In the genomic region with DNA sequence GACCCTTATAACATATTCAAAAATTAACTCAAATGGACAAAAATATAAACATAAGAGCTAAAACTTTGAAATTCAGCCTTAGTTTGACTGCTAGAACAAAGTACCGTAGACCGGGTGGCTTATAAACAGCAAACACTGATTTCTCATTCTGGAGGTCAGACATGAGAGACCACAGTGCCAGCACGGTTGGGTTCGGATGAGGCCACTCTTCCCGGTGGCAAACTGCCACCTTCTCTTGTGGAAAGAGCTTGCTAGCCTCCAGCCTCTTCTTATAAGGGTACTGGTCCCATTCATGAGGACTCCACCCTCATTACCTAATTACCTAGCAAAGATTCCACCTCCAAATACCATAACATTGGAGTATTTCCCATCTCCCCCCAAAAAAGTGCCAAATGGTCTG, we compare ENCODE assay signal across 16 cellular contexts.
"Had no signal": no experiment of that assay in that cellular context is flagged by ENCODE, and none has a peak within 500 bp of the region (broad histone marks: within the 10 kb centered on the region; RNA-seq: fewer than 3 reads in every experiment).

No MANE protein-coding gene starts in this region.

- H3K27me3 ChIP-seq: body of pancreas, suprapubic skin had no signal

- H3K4me1 ChIP-seq: body of pancreas, suprapubic skin had no signal

- H3K9me3 ChIP-seq: body of pancreas, suprapubic skin had no signal

- H3K36me3 ChIP-seq: suprapubic skin had no signal

- H3K4me3 ChIP-seq: body of pancreas, lung, SK-N-MC, skin epidermis, suprapubic skin had no signal

- H3K27ac ChIP-seq: body of pancreas, SK-N-MC, skin epidermis, suprapubic skin had no signal

- DNase-seq: activated CD4-positive, alpha-beta T cell treated with anti-CD3 and anti-CD28 coated beads for 36 hours; activated CD4-positive, alpha-beta T cell treated with anti-CD3 and anti-CD28 coated beads, Interleukin-2, amount 50 U/mL, for 48 hours; activated CD8-positive, alpha-beta memory T cell treated with anti-CD3 and anti-CD28 coated beads, Interleukin-2, amount 10 ng/mL, durations not matched to agents 7 days and 5 days; activated naive CD4-positive, alpha-beta T cell treated with Interleukin-2 at 50 U/mL for 16 hours; activated naive CD8-positive, alpha-beta T cell treated with anti-CD3 and anti-CD28 coated beads, Interleukin-2, amount 10 ng/mL, durations not matched to agents 7 days and 5 days; activated T-cell treated with anti-CD3 and anti-CD28 coated beads, Interleukin-2, amount 50 U/mL, for 1 hour; body of pancreas; central memory CD4-positive, alpha-beta T cell; cortex of kidney; effector CD4-positive, alpha-beta T cell; retina; stimulated activated naive CD8-positive, alpha-beta T cell treated with anti-CD3 and anti-CD28 coated beads, Interleukin-15, Interleukin-2, amounts not matched to agents 100 U/mL and 50 U/mL, for 24 hours had no signal
